In genomic region chr2:181313845-181314244, GRCh38 we compare ENCODE assay signal across 14 cellular contexts.
A peak's percentile ranks its signal among the peaks of the same experiment; 100 is the strongest.
DNase-seq lines count a peak whose midpoint lies in the region; ATAC-seq and TF ChIP-seq lines count a peak whose summit lies in the region.
"Had no signal": no experiment of that assay in that cellular context is flagged by ENCODE, and none has a peak within 500 bp of the region (broad histone marks: within the 10 kb centered on the region; RNA-seq: fewer than 3 reads in every experiment).

No MANE protein-coding gene starts in this region.

- H3K4me1 Mint-ChIP-seq in activated CD8-positive, alpha-beta memory T cell treated with anti-CD3 and anti-CD28 coated beads, Interleukin-2, amount 10 ng/mL, durations not matched to agents 7 days and 5 days: peaks cover 42% of the 10 kb centered on the region

- ATAC-seq in activated CD8-positive, alpha-beta memory T cell treated with anti-CD3 and anti-CD28 coated beads, Interleukin-2, amount 10 ng/mL, durations not matched to agents 7 days and 5 days: no peak
- ATAC-seq in GM21619 (IDR thresholded peaks at IDR 0.05; ENCODE audit: unreplicated experiment) (peak; percentile 20), GM21717 (IDR thresholded peaks at IDR 0.05; ENCODE audit: unreplicated experiment) (no peak)

- DNase-seq in activated CD8-positive, alpha-beta memory T cell treated with anti-CD3 and anti-CD28 coated beads, Interleukin-2, amount 10 ng/mL, durations not matched to agents 7 days and 5 days: no peak
- no peak for DNase-seq in activated CD8-positive, alpha-beta memory T cell treated with anti-CD3 and anti-CD28 coated beads, Interleukin-2, amount 50 U/mL, for 48 hours
- DNase-seq in spleen (no peak), NCI-H1694 (lab: John Stamatoyannopoulos, UW) (no peak), anterior cingulate cortex (lab: John Stamatoyannopoulos, UW) (no peak)
- DNase-seq: activated CD8-positive, alpha-beta memory T cell treated with anti-CD3 and anti-CD28 coated beads, Interleukin-2, amount 50 U/mL, for 4 hours; DMS53; esophagus squamous epithelium; NCI-H2081 had no signal

- no peaks in the 10 kb centered on the region for H4K20me1 ChIP-seq in SU-DHL-6 (ENCODE audit: low read depth, low read length)

- WGBS in spleen, 5 donors: 54 to 76% (median 62%) methylated on average over 1 of the region's 1 CpG

- H3K27ac ChIP-seq in SU-DHL-6 (ENCODE audit: low read depth, low read length) (no peak overlapping the region), spleen (peak overlapping the region in 7 of 8 donors; percentile 84 to 93 (median 87))
- H3K27ac ChIP-seq: esophagus squamous epithelium, prostate gland, thoracic aorta had no signal

- H3K27me3 ChIP-seq in SU-DHL-6 (ENCODE audit: low read length) (no peaks in the 10 kb centered on the region), spleen (replicated peaks in 1 of 7) (no peaks in the 10 kb centered on the region)
- H3K27me3 ChIP-seq: esophagus squamous epithelium had no signal

- H3K27ac Mint-ChIP-seq in activated CD8-positive, alpha-beta memory T cell treated with anti-CD3 and anti-CD28 coated beads, Interleukin-2, amount 10 ng/mL, durations not matched to agents 7 days and 5 days: peak overlapping the region; percentile 99

- CTCF ChIA-PET in activated CD8-positive, alpha-beta memory T cell treated with anti-CD3 and anti-CD28 coated beads, Interleukin-2, amount 10 ng/mL, durations not matched to agents 7 days and 5 days (lab: Charles Lee): interaction anchor here (0.7 to 8.5 kb wide), 7 partner anchors 9 to 401 kb away, joined by 3 to 68 read pairs (median 3); partner anchors contain the start of gene ITGA4

- H2AFZ ChIP-seq in SU-DHL-6 (ENCODE audit: low read depth, low read length, severe bottlenecking): peak overlapping the region; percentile 39

- no peaks in the 10 kb centered on the region for H3K27me3 Mint-ChIP-seq in activated CD8-positive, alpha-beta memory T cell treated with anti-CD3 and anti-CD28 coated beads, Interleukin-2, amount 10 ng/mL, durations not matched to agents 7 days and 5 days

- H3K36me3 Mint-ChIP-seq in activated CD8-positive, alpha-beta memory T cell treated with anti-CD3 and anti-CD28 coated beads, Interleukin-2, amount 10 ng/mL, durations not matched to agents 7 days and 5 days: peaks cover 14% of the 10 kb centered on the region

- no peaks in the 10 kb centered on the region for H3K9me3 Mint-ChIP-seq in activated CD8-positive, alpha-beta memory T cell treated with anti-CD3 and anti-CD28 coated beads, Interleukin-2, amount 10 ng/mL, durations not matched to agents 7 days and 5 days (ENCODE audit: low read depth)

- peaks cover 33% of the 10 kb centered on the region for H3F3A ChIP-seq in SU-DHL-6 (ENCODE audit: insufficient read depth)

- no peaks in the 10 kb centered on the region for H3K9me3 ChIP-seq in SU-DHL-6 (ENCODE audit: insufficient read depth, low read length)
- H3K9me3 ChIP-seq in spleen: no peaks in the 10 kb centered on the region
- H3K9me3 ChIP-seq: esophagus squamous epithelium, prostate gland, thoracic aorta had no signal

- TF ChIP-seq POLR2A in spleen (IDR thresholded peaks at IDR 0.05): no peak

- peak overlapping the region; percentile 92 for H3K4me2 ChIP-seq in SU-DHL-6 (ENCODE audit: low read depth, low read length, poor library complexity, severe bottlenecking)

- H3K9ac ChIP-seq in SU-DHL-6 (ENCODE audit: low read length): no peak overlapping the region

- H3K4me1 ChIP-seq in spleen: peaks cover 17 to 60% (median 52%) of the 10 kb centered on the region in 6 donors
- H3K4me1 ChIP-seq: esophagus squamous epithelium, prostate gland had no signal

- intact Hi-C loops in spleen (cut with DNase I; ENCODE audit: low total_unique reads): no loop called here

- no peak for TF ChIP-seq CTCF in SU-DHL-6 (IDR thresholded peaks at IDR 0.05; ENCODE audit: insufficient read depth, low read length, poor library complexity, severe bottlenecking)
- no peak for TF ChIP-seq CTCF in spleen (IDR thresholded peaks at IDR 0.05 in 8 of 11, conservative IDR thresholded peaks at IDR 0.05 in 3 of 11)

- H3K79me2 ChIP-seq in SU-DHL-6 (ENCODE audit: insufficient read depth, low read length): no peaks in the 10 kb centered on the region

- no peaks in the 10 kb centered on the region for H3K9me2 ChIP-seq in SU-DHL-6 (replicated peaks; ENCODE audit: insufficient read depth, low read length)

- H3K4me3 Mint-ChIP-seq in activated CD8-positive, alpha-beta memory T cell treated with anti-CD3 and anti-CD28 coated beads, Interleukin-2, amount 10 ng/mL, durations not matched to agents 7 days and 5 days: peak overlapping the region; percentile 75

- H3K36me3 ChIP-seq in SU-DHL-6 (ENCODE audit: low read length): no peaks in the 10 kb centered on the region
- no peaks in the 10 kb centered on the region for H3K36me3 ChIP-seq in spleen
- H3K36me3 ChIP-seq: esophagus squamous epithelium, prostate gland, thoracic aorta had no signal

- H3K4me3 ChIP-seq in SU-DHL-6 (ENCODE audit: insufficient read depth, low read length, poor library complexity, severe bottlenecking): no peak overlapping the region
- H3K4me3 ChIP-seq in spleen: no peak overlapping the region
- H3K4me3 ChIP-seq: esophagus squamous epithelium, prostate gland, thoracic aorta had no signal
